ENCODE assay signal across 8 cellular contexts in the genomic region with DNA sequence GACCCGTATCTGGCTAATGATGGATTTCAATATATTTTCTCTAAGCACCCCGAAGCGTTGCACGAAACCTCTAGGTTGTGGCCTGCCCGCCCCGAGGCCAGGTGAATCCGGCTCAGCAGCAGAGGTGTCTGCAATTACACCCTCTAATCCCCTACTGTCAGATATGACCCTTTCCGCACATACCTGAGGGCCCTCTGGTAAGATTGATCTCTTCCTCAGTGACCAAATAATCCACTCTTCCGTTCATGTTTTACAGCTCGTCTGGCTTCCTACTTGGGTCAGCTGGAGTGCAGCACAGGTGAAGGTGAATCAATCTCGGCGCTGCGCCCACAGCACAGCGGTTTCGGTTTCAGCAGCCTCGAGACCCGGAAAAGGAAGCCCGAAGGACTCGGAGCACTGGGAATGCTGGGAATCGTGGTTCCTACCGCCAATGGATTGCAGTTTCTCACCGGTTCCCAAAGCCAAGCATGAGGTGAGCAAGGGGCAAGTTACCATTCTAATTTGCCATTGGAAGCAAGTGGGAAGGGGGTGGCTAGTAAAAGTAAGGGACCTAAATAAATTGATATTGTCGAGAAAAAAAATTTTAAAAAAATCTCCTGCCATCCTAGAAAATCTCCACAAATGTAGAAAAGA. TPM values are rescaled to one million over a fixed set of nuclear protein-coding genes. Genes with fewer than 3 reads are reported as not detected.
A peak's percentile ranks its signal among the peaks of the same experiment; 100 is the strongest.
DNase-seq lines count a peak whose midpoint lies in the region; ATAC-seq lines count a peak whose summit lies in the region.

A gene with protein sequence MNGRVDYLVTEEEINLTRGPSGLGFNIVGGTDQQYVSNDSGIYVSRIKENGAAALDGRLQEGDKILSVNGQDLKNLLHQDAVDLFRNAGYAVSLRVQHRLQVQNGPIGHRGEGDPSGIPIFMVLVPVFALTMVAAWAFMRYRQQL (minus strand): TSS at position 374 of the 633 bp plus-strand sequence. CDS start 127 bp downstream, at position 247.

- H3K27me3 Mint-ChIP-seq in activated naive CD8-positive, alpha-beta T cell: no peaks in the 10 kb centered on the region

- no peaks in the 10 kb centered on the region for H3K9me3 ChIP-seq in SJSA1 (replicated peaks)

- H3K4me1 Mint-ChIP-seq in activated naive CD8-positive, alpha-beta T cell (ENCODE audit: low read depth): peaks cover 41% of the 10 kb centered on the region

- H3K27me3 ChIP-seq in SJSA1 (replicated peaks): no peaks in the 10 kb centered on the region

- H3K36me3 ChIP-seq in SJSA1: peaks cover 12% of the 10 kb centered on the region

- peak within 1 kb of the TSS; percentile 88 for H3K27ac Mint-ChIP-seq in activated naive CD8-positive, alpha-beta T cell

- H3K4me3 Mint-ChIP-seq in activated naive CD8-positive, alpha-beta T cell: peak within 1 kb of the TSS; percentile 92

- peak within 1 kb of the TSS; percentile 64 for H3K4me3 ChIP-seq in SJSA1

- DNase-seq in KBM-7: peak; percentile 63
- DNase-seq in SJSA1 (ENCODE audit: low read depth in 1 of 2, low spot score in 2 of 2): peak; percentile 53 to 55
- DNase-seq in head of caudate nucleus: peak; percentile 66 to 95 (median 82)
- DNase-seq in occipital lobe (lab: John Stamatoyannopoulos, UW): peak; percentile 71
- DNase-seq in superior temporal gyrus (ENCODE audit: extremely low spot score): peak; percentile 87

- H3K9me3 Mint-ChIP-seq in activated naive CD8-positive, alpha-beta T cell (ENCODE audit: low read depth): no peaks in the 10 kb centered on the region

- ATAC-seq in GM18498 (IDR thresholded peaks at IDR 0.05; ENCODE audit: unreplicated experiment): peak; percentile 56
- ATAC-seq in HG03135 (IDR thresholded peaks at IDR 0.05; ENCODE audit: unreplicated experiment): no peak

- peak within 1 kb of the TSS; percentile 51 for H3K27ac ChIP-seq in SJSA1

- peaks cover 2% of the 10 kb centered on the region for H3K36me3 Mint-ChIP-seq in activated naive CD8-positive, alpha-beta T cell

- H3K4me1 ChIP-seq in SJSA1 (replicated peaks): peaks cover 6% of the 10 kb centered on the region; the same call in 1 of the 2 replicates

- in situ Hi-C loops in KBM-7 (cut with MboI; ENCODE audit: low pct_unique_long_range_greater_than_20kb, low sequenced_read_pairs): no loop called here

- intact Hi-C loops in head of caudate nucleus (cut with DNase I): no loop called here

RNA-seq across cellular contexts. Expression of the gene that starts here (rescaled TPM):
- total RNA-seq in SJSA1 (2014; rRNA removed; shearing (Covaris generic)): 20.4 and 20.6 TPM in 2 replicates
- total RNA-seq in occipital lobe: 29.8 TPM
